Comparison of ENCODE assay signal across 25 cellular contexts in the genomic region with DNA sequence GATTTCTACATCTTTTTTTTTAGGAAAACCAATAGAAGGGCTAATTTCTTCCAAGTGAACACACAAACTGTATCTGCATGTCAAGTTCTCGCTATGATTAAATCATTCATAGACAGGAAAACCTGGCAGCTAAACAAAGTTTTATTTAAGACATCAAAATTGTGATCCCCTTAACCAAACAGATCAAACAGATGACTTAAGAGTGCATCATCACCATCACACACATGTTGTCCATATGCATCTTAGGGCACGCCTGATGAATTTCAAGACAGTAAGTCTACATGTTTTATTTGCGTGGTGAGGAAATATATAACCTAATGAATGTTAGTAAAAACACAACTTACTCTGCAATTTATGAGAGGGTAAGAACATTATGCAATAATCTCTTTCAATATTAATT.
"Had no signal": no experiment of that assay in that cellular context is flagged by ENCODE, and none has a peak within 500 bp of the region (broad histone marks: within the 10 kb centered on the region; RNA-seq: fewer than 3 reads in every experiment).

No MANE protein-coding gene starts in this region.

- H3K36me3 ChIP-seq: adrenal gland, ascending aorta, spleen, thoracic aorta had no signal

- DNase-seq: activated CD4-positive, alpha-beta T cell treated with anti-CD3 and anti-CD28 coated beads for 1 hour; activated CD4-positive, alpha-beta T cell treated with anti-CD3 and anti-CD28 coated beads, Interleukin-2, amount 50 U/mL, for 1 hour; activated CD8-positive, alpha-beta T cell treated with anti-CD3 and anti-CD28 coated beads, Interleukin-2, amount 10 ng/mL, durations not matched to agents 7 days and 5 days; activated T-cell treated with anti-CD3 and anti-CD28 coated beads, Interleukin-2, amount 50 U/mL, for 1 hour; adrenal gland; effector memory CD4-positive, alpha-beta T cell; hypothalamus; left ventricle myocardium superior; midbrain; natural killer cell; retina; spleen; stimulated activated CD4-positive, alpha-beta T cell treated with anti-CD3 and anti-CD28 coated beads, Interleukin-4, amount 100 ng/mL, for 1 hour; stimulated activated naive CD4-positive, alpha-beta T cell; T-cell had no signal

- H3K9me3 ChIP-seq: adrenal gland, ascending aorta, thoracic aorta had no signal

- H3K9me3 Mint-ChIP-seq: type B pancreatic cell had no signal

- H3K27ac ChIP-seq: adrenal gland, ascending aorta, spleen, thoracic aorta, VCaP had no signal

- H3K36me3 Mint-ChIP-seq: activated naive CD4-positive, alpha-beta T cell treated with anti-CD3 and anti-CD28 coated beads, Interleukin-2, amount 50 U/mL, for 72 hours; T-cell; type B pancreatic cell had no signal

- H3K27me3 ChIP-seq: adrenal gland, ascending aorta, spleen had no signal

- H3K27me3 Mint-ChIP-seq: activated T-helper 17 cell treated with anti-CD3 and anti-CD28 coated beads, Interleukin-2, amount 50 U/mL, for 72 hours; central memory CD8-positive, alpha-beta T cell; progenitor cell of endocrine pancreas; T-cell; type B pancreatic cell had no signal

- ATAC-seq: activated CD8-positive, alpha-beta T cell treated with anti-CD3 and anti-CD28 coated beads, Interleukin-2, amount 10 ng/mL, durations not matched to agents 7 days and 5 days; activated naive CD4-positive, alpha-beta T cell treated with anti-CD3 and anti-CD28 coated beads, Interleukin-2, amount 50 U/mL, for 72 hours; activated T-helper 17 cell treated with anti-CD3 and anti-CD28 coated beads, Interleukin-2, amount 50 U/mL, for 72 hours; esophagus mucosa; left ventricle myocardium superior; natural killer cell; T-cell had no signal

- H3K4me3 ChIP-seq: adrenal gland, ascending aorta, spleen, thoracic aorta had no signal

- H3K4me1 ChIP-seq: adrenal gland, ascending aorta, spleen had no signal

- H3K4me3 Mint-ChIP-seq: activated CD8-positive, alpha-beta T cell treated with anti-CD3 and anti-CD28 coated beads, Interleukin-2, amount 10 ng/mL, durations not matched to agents 7 days and 5 days; activated T-helper 17 cell treated with anti-CD3 and anti-CD28 coated beads, Interleukin-2, amount 50 U/mL, for 72 hours; central memory CD8-positive, alpha-beta T cell; natural killer cell; T-cell; T-helper 2 cell treated with Interferon-gamma antibody and Interleukin-4, amounts not matched to agents 5 μg/mL and 100 μg/mL, for 36 hours; type B pancreatic cell had no signal

- H3K4me1 Mint-ChIP-seq: activated T-helper 17 cell treated with anti-CD3 and anti-CD28 coated beads, Interleukin-2, amount 50 U/mL, for 72 hours; central memory CD8-positive, alpha-beta T cell; natural killer cell; T-cell had no signal

- H3K27ac Mint-ChIP-seq: activated CD8-positive, alpha-beta T cell treated with anti-CD3 and anti-CD28 coated beads, Interleukin-2, amount 10 ng/mL, durations not matched to agents 7 days and 5 days; activated naive CD4-positive, alpha-beta T cell treated with anti-CD3 and anti-CD28 coated beads, Interleukin-2, amount 50 U/mL, for 72 hours; activated T-helper 17 cell treated with anti-CD3 and anti-CD28 coated beads, Interleukin-2, amount 50 U/mL, for 72 hours; natural killer cell; progenitor cell of endocrine pancreas; T-cell; T-helper 2 cell treated with Interferon-gamma antibody and Interleukin-4, amounts not matched to agents 5 μg/mL and 100 μg/mL, for 36 hours; type B pancreatic cell had no signal
